1 cellular context compared by ENCODE assay signal in genomic region chr2:112712903-112713584, GRCh38.
TF ChIP-seq lines count a peak whose summit lies in the region.

No MANE protein-coding gene starts in this region.

TF ChIP-seq in HepG2, 621 proteins besides CTCF, POLR2A, EP300 and RAD21 (continued from another document):
- TF ChIP-seq MTERF4 (CRISPR knock-in tag; IDR thresholded peaks at IDR 0.05) = no peak
- no peak for TF ChIP-seq THAP9 (CRISPR knock-in tag; IDR thresholded peaks at IDR 0.05; ENCODE audit: borderline replicate concordance)
- TF ChIP-seq, protein P1, sequence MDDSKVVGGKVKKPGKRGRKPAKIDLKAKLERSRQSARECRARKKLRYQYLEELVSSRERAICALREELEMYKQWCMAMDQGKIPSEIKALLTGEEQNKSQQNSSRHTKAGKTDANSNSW (CRISPR knock-in tag; IDR thresholded peaks at IDR 0.05; ENCODE audit: borderline replicate concordance) = no peak
- TF ChIP-seq ZSCAN30 (CRISPR knock-in tag; IDR thresholded peaks at IDR 0.05) = no peak
- TF ChIP-seq GABPB1 (CRISPR knock-in tag; IDR thresholded peaks at IDR 0.05) = 0 out of 2 replicates have a peak, but pooled peaks have one; percentile 16
- TF ChIP-seq SIX1 (CRISPR knock-in tag; IDR thresholded peaks at IDR 0.05; ENCODE audit: borderline replicate concordance) = no peak
- TF ChIP-seq NAIF1 (CRISPR knock-in tag; IDR thresholded peaks at IDR 0.05; ENCODE audit: borderline replicate concordance) = peak; percentile 89
- no peak for TF ChIP-seq IKZF1 (IDR thresholded peaks at IDR 0.05)
- TF ChIP-seq CBX1 (IDR thresholded peaks at IDR 0.05; ENCODE audit: low read depth) = no peak
- TF ChIP-seq ZSCAN22 (CRISPR knock-in tag; IDR thresholded peaks at IDR 0.05) = no peak
- TF ChIP-seq XRCC5 (optimal IDR thresholded peaks at IDR 0.05; ENCODE audit: low read length) = peak; percentile 39
- TF ChIP-seq SOX6 (IDR thresholded peaks at IDR 0.05) = no peak
- TF ChIP-seq SOX6 (CRISPR knock-in tag; IDR thresholded peaks at IDR 0.05) = 0 out of 2 replicates have a peak, but pooled peaks have one; percentile 29
- TF ChIP-seq, protein P2, sequence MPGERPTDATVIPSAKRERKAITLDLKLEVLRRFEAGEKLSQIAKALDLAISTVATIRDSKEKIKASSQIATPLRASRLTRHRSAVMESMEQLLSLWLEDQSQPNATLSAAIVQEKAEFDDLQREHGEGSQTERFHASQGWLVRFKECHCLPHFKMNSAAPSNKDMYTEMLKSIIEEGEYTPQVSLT (CRISPR knock-in tag; IDR thresholded peaks at IDR 0.05; ENCODE audit: borderline replicate concordance, low read depth) = no peak
- TF ChIP-seq, protein P3, sequence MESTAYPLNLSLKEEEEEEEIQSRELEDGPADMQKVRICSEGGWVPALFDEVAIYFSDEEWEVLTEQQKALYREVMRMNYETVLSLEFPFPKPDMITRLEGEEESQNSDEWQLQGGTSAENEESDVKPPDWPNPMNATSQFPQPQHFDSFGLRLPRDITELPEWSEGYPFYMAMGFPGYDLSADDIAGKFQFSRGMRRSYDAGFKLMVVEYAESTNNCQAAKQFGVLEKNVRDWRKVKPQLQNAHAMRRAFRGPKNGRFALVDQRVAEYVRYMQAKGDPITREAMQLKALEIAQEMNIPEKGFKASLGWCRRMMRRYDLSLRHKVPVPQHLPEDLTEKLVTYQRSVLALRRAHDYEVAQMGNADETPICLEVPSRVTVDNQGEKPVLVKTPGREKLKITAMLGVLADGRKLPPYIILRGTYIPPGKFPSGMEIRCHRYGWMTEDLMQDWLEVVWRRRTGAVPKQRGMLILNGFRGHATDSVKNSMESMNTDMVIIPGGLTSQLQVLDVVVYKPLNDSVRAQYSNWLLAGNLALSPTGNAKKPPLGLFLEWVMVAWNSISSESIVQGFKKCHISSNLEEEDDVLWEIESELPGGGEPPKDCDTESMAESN (CRISPR knock-in tag; conservative IDR thresholded peaks at IDR 0.05) = no peak
